In genomic region chrX:154487518-154488290, GRCh38 we compare ENCODE assay signal across 11 cellular contexts. TPM values are rescaled to one million over a fixed set of nuclear protein-coding genes. Genes with fewer than 3 reads are reported as not detected.
A peak's percentile ranks its signal among the peaks of the same experiment; 100 is the strongest.
DNase-seq lines count a peak whose midpoint lies in the region; ATAC-seq and TF ChIP-seq lines count a peak whose summit lies in the region.
"Had no signal": no experiment of that assay in that cellular context is flagged by ENCODE, and none has a peak within 500 bp of the region (broad histone marks: within the 10 kb centered on the region; RNA-seq: fewer than 3 reads in every experiment).

No MANE protein-coding gene starts in this region.

- TF ChIP-seq CTCF in right atrium auricular region (IDR thresholded peaks at IDR 0.05) = no peak
- TF ChIP-seq CTCF in vagina (IDR thresholded peaks at IDR 0.05) = no peak

- H3K4me3 Mint-ChIP-seq in activated T-helper 17 cell treated with anti-CD3 and anti-CD28 coated beads, Interleukin-2, amount 50 U/mL, for 72 hours = peak overlapping the region; percentile 64
- peak overlapping the region; percentile 48 to 91 (median 80) for H3K4me3 Mint-ChIP-seq in naive B cell

- H3K4me1 ChIP-seq in right atrium auricular region (peaks cover 0 to 19% of the 10 kb centered on the region in 2 donors), vagina (peaks cover 29% of the 10 kb centered on the region)

- H3K9me3 Mint-ChIP-seq in activated T-helper 17 cell treated with anti-CD3 and anti-CD28 coated beads, Interleukin-2, amount 50 U/mL, for 72 hours = no peaks in the 10 kb centered on the region
- H3K9me3 Mint-ChIP-seq in naive B cell = peaks cover 0 to 3% (median 0%) of the 10 kb centered on the region in 7 donors

- peaks cover 35% of the 10 kb centered on the region for H3K36me3 Mint-ChIP-seq in activated T-helper 17 cell treated with anti-CD3 and anti-CD28 coated beads, Interleukin-2, amount 50 U/mL, for 72 hours (ENCODE audit: low read depth)
- H3K36me3 Mint-ChIP-seq in naive B cell = no peaks in the 10 kb centered on the region

- H3K36me3 ChIP-seq in right atrium auricular region (no peaks in the 10 kb centered on the region), vagina (peaks cover 0 to 4% of the 10 kb centered on the region in 2 donors)

- no peaks in the 10 kb centered on the region for H3K27me3 Mint-ChIP-seq in activated T-helper 17 cell treated with anti-CD3 and anti-CD28 coated beads, Interleukin-2, amount 50 U/mL, for 72 hours
- H3K27me3 Mint-ChIP-seq in naive B cell = no peaks in the 10 kb centered on the region

- intact Hi-C loops in cardiac septum (cut with DNase I) (loop anchor here (5.0 kb wide), 1 partner anchor 50 kb away; the partner anchor contains the start of gene GDI1), vagina (cut with DNase I) (no loop called here)

- DNase-seq in right atrium auricular region (ENCODE audit: low spot score) (no peak), cardiac septum (ENCODE audit: low spot score) (no peak), naive B cell (no peak), vagina (ENCODE audit: extremely low spot score in 2 of 2) (no peak), G401 (ENCODE audit: low spot score) (no peak)
- DNase-seq: activated naive CD4-positive, alpha-beta T cell; NCI-H187 treated with DMSO at 0.1 percent for 48 hours had no signal

- H3K4me1 Mint-ChIP-seq in activated T-helper 17 cell treated with anti-CD3 and anti-CD28 coated beads, Interleukin-2, amount 50 U/mL, for 72 hours = peaks cover 3% of the 10 kb centered on the region
- peaks cover 21 to 33% (median 22%) of the 10 kb centered on the region in 3 donors for H3K4me1 Mint-ChIP-seq in naive B cell

- no peak overlapping the region for H3K4me3 ChIP-seq in right atrium auricular region
- no peak overlapping the region for H3K4me3 ChIP-seq in vagina

- TF ChIP-seq POLR2A in vagina (IDR thresholded peaks at IDR 0.05) = no peak

- H3K9me3 ChIP-seq in right atrium auricular region = no peaks in the 10 kb centered on the region
- no peaks in the 10 kb centered on the region for H3K9me3 ChIP-seq in vagina
- H3K9me3 ChIP-seq: lower lobe of right lung had no signal

- no peak for ATAC-seq in activated T-helper 17 cell treated with anti-CD3 and anti-CD28 coated beads, Interleukin-2, amount 50 U/mL, for 72 hours (replicated peaks)
- ATAC-seq in naive B cell (ENCODE audit: low read depth in 2 of 2) (no peak), HG02588 (IDR thresholded peaks at IDR 0.05; ENCODE audit: unreplicated experiment) (no peak), GM19395 (IDR thresholded peaks at IDR 0.05; ENCODE audit: unreplicated experiment) (no peak)

- H3K27ac ChIP-seq in right atrium auricular region (peak overlapping the region; percentile 78 to 82), vagina (peak overlapping the region; percentile 81)

- in situ Hi-C loops in G401 (cut with HindIII; ENCODE audit: low sequenced_read_pairs) = no loop called here

- no peak overlapping the region for H3K27ac Mint-ChIP-seq in activated T-helper 17 cell treated with anti-CD3 and anti-CD28 coated beads, Interleukin-2, amount 50 U/mL, for 72 hours
- peak overlapping the region in 3 of 6 donors; percentile 20 to 90 (median 62) for H3K27ac Mint-ChIP-seq in naive B cell

- H3K27me3 ChIP-seq in right atrium auricular region (no peaks in the 10 kb centered on the region), vagina (no peaks in the 10 kb centered on the region)

RNA-seq across cellular contexts. Expression of gene UBL4A, which starts 1.3 kb away (rescaled TPM):
- 10 to 100 TPM; 54.6 to 61.0 TPM for total RNA-seq in right atrium auricular region
- total RNA-seq in cardiac septum = 48.4 TPM
- total RNA-seq in activated T-helper 17 cell treated with anti-CD3 and anti-CD28 coated beads, Interleukin-2, amount 50 U/mL, for 72 hours = 10 to 100 TPM; 37.2 to 53.4 TPM
- polyA plus RNA-seq in naive B cell (ENCODE audit: low read depth in 6 of 6) = 10 to 100 TPM; 18.7 to 39.4 (median 33.0) TPM
- 30.2 TPM for total RNA-seq in vagina
- 48.2 and 58.1 TPM in 2 replicates for total RNA-seq in G401 (2014; rRNA removed; shearing (Covaris generic))

RNA-seq across cellular contexts. Expression of gene SLC10A3, which starts 2.7 kb away (rescaled TPM):
- 10 to 100 TPM; 22.2 to 22.9 TPM for total RNA-seq in right atrium auricular region
- 13.8 TPM for total RNA-seq in cardiac septum
- total RNA-seq in activated T-helper 17 cell treated with anti-CD3 and anti-CD28 coated beads, Interleukin-2, amount 50 U/mL, for 72 hours = 10 to 100 TPM; 17.3 to 24.8 TPM
- polyA plus RNA-seq in naive B cell (ENCODE audit: low read depth in 6 of 6) = 10 to 100 TPM; 33.5 to 65.1 (median 38.0) TPM
- total RNA-seq in vagina = 28.2 TPM
- total RNA-seq in G401 (2014; rRNA removed; shearing (Covaris generic)) = 12.6 and 24.0 TPM in 2 replicates

RNA-seq across cellular contexts. Expression of gene LAGE3, which starts 8.6 kb away (rescaled TPM):
- total RNA-seq in right atrium auricular region (10 to 100 TPM; 20.1 to 32.9 TPM), cardiac septum (13.9 TPM), vagina (27.7 TPM)
- 10 to 100 TPM; 37.4 to 47.9 TPM for total RNA-seq in activated T-helper 17 cell treated with anti-CD3 and anti-CD28 coated beads, Interleukin-2, amount 50 U/mL, for 72 hours
- polyA plus RNA-seq in naive B cell (ENCODE audit: low read depth in 6 of 6) = 10 to 100 TPM; 36.4 to 47.6 (median 40.9) TPM
- 72.0 and 79.9 TPM in 2 replicates for total RNA-seq in G401 (2014; rRNA removed; shearing (Covaris generic))

RNA-seq across cellular contexts. Expression of gene FAM3A, which starts 28.3 kb away (rescaled TPM):
- total RNA-seq in right atrium auricular region = 10 to 100 TPM; 47.1 to 61.2 TPM
- total RNA-seq in cardiac septum = 53.1 TPM
- 10 to 100 TPM; 24.5 to 25.4 TPM for total RNA-seq in activated T-helper 17 cell treated with anti-CD3 and anti-CD28 coated beads, Interleukin-2, amount 50 U/mL, for 72 hours
- polyA plus RNA-seq in naive B cell (ENCODE audit: low read depth in 6 of 6) = 10 to 100 TPM; 13.4 to 24.1 (median 16.7) TPM
- total RNA-seq in vagina = 59.9 TPM
- 47.5 and 47.8 TPM in 2 replicates for total RNA-seq in G401 (2014; rRNA removed; shearing (Covaris generic))

RNA-seq across cellular contexts. Expression of gene PLXNA3, which starts 29.6 kb away (rescaled TPM):
- total RNA-seq in right atrium auricular region (1 to 10 TPM; 5.9 to 7.1 TPM), cardiac septum (46.9 TPM), vagina (20.1 TPM)
- total RNA-seq in activated T-helper 17 cell treated with anti-CD3 and anti-CD28 coated beads, Interleukin-2, amount 50 U/mL, for 72 hours = 10 to 100 TPM; 63.2 to 67.8 TPM
- polyA plus RNA-seq in naive B cell (ENCODE audit: low read depth in 6 of 6) = 1 to 10 TPM in 3 of 6 donors, under 1 TPM in 3; 0.68 to 1.6 (median 0.99) TPM
- 3.6 and 6.0 TPM in 2 replicates for total RNA-seq in G401 (2014; rRNA removed; shearing (Covaris generic))
